In genomic region chr1:161612322-161613141, GRCh38 we compare ENCODE assay signal across 1 cellular context.
TF ChIP-seq lines count a peak whose summit lies in the region.
"Not testable (repeated sequence)": the region's sequence is repeated elsewhere in the genome, so short reads cannot be mapped to it uniquely, and the experiment has no call there.

No MANE protein-coding gene starts in this region.

TF ChIP-seq in K562, 482 proteins besides CTCF, POLR2A, EP300 and RAD21 (continued from another document and continues in another):
- TF ChIP-seq TFAP4 (CRISPR knock-in tag; IDR thresholded peaks at IDR 0.05; ENCODE audit: borderline replicate concordance) (peak; percentile 85), HCFC1 (IDR thresholded peaks at IDR 0.05; ENCODE audit: low read depth, low read length) (peak; percentile 21; the same call in 1 of the 2 replicates), POLR3A (IDR thresholded peaks at IDR 0.05; ENCODE audit: borderline replicate concordance, extremely low read depth, insufficient read depth, insufficient read length) (peak; percentile 85), POLR2H (tag; IDR thresholded peaks at IDR 0.05; ENCODE audit: low read depth) (peak; percentile 100), SMARCA4 (IDR thresholded peaks at IDR 0.05) (peak; percentile 50; the same call in 1 of the 2 replicates), MLLT1 (IDR thresholded peaks at IDR 0.05) (peak; percentile 63 to 70; a peak in 2 of 4 replicates), TRIM24 (IDR thresholded peaks at IDR 0.05) (peak in 1 of 2 experiments; percentile 63; a peak in 2 of 4 replicates), MNT (conservative IDR thresholded peaks at IDR 0.05) (peak; percentile 49 to 53), RFX5 (IDR thresholded peaks at IDR 0.05; ENCODE audit: low read depth, low read length) (0 out of 2 replicates have a peak, but pooled peaks have one; percentile 58), ATF7 (IDR thresholded peaks at IDR 0.05) (peak; percentile 77), POLR2G (IDR thresholded peaks at IDR 0.05; ENCODE audit: low read depth, low read length) (peak; percentile 76), CBX5 (IDR thresholded peaks at IDR 0.05; ENCODE audit: borderline replicate concordance, low read depth) (peak; percentile 38; the same call in 1 of the 2 replicates), HMBOX1 (IDR thresholded peaks at IDR 0.05) (peak; percentile 68), ETV1 (tag; conservative IDR thresholded peaks at IDR 0.05; ENCODE audit: low read depth) (peak; percentile 71; the same call in 1 of the 2 replicates), SMARCE1 (IDR thresholded peaks at IDR 0.05) (peak; percentile 68; the same call in 1 of the 2 replicates), NR2C2 (tag; IDR thresholded peaks at IDR 0.05) (0 out of 2 replicates have a peak, but pooled peaks have one; percentile 32), ZKSCAN1 (IDR thresholded peaks at IDR 0.05; ENCODE audit: low read depth, low read length) (peak; percentile 45; the same call in 1 of the 2 replicates), ZNF511 (CRISPR knock-in tag; IDR thresholded peaks at IDR 0.05) (peak; percentile 27; the same call in 1 of the 2 replicates), CC2D1A (IDR thresholded peaks at IDR 0.05) (peak; percentile 46; the same call in 1 of the 2 replicates), ZNF639 (CRISPR knock-in tag; conservative IDR thresholded peaks at IDR 0.05 in 1 of 2, IDR thresholded peaks at IDR 0.05 in 1 of 2) (peak in 1 of 2 experiments; percentile 38; a peak in 1 of 4 replicates), MTA1 (IDR thresholded peaks at IDR 0.05; ENCODE audit: borderline replicate concordance) (peak; percentile 79; the same call in 1 of the 2 replicates), NRF1 (conservative IDR thresholded peaks at IDR 0.05 in 1 of 2, IDR thresholded peaks at IDR 0.05 in 1 of 2) (peak; percentile 55 to 61), ELF2 (CRISPR knock-in tag; IDR thresholded peaks at IDR 0.05) (0 out of 2 replicates have a peak, but pooled peaks have one; percentile 51), ESRRA (IDR thresholded peaks at IDR 0.05; ENCODE audit: borderline replicate concordance, low read depth) (peak; percentile 66; the same call in 1 of the 2 replicates), E2F8 (IDR thresholded peaks at IDR 0.05; ENCODE audit: low read depth, partially characterized antibody) (peak; percentile 58), LARP7 (IDR thresholded peaks at IDR 0.05) (peak; percentile 26; the same call in 1 of the 2 replicates), BRD9 (IDR thresholded peaks at IDR 0.05; ENCODE audit: low read depth, partially characterized antibody) (peak; percentile 98), TAF9B (IDR thresholded peaks at IDR 0.05; ENCODE audit: partially characterized antibody) (peak; percentile 41), VEZF1 (CRISPR knock-in tag; IDR thresholded peaks at IDR 0.05) (peak; percentile 71; the same call in 1 of the 2 replicates), MAFF (IDR thresholded peaks at IDR 0.05; ENCODE audit: low read length) (peak; percentile 20; the same call in 1 of the 2 replicates), ATF3 (IDR thresholded peaks at IDR 0.05) (peak; percentile 17; the same call in 1 of the 2 replicates), ATF3 (CRISPR knock-in tag; conservative IDR thresholded peaks at IDR 0.05) (0 out of 2 replicates have a peak, but pooled peaks have one; percentile 37), TRIM28 (IDR thresholded peaks at IDR 0.05) (peak; percentile 35; the same call in 1 of the 2 replicates), NUFIP1 (IDR thresholded peaks at IDR 0.05; ENCODE audit: partially characterized antibody) (peak; percentile 80), CBX3 (IDR thresholded peaks at IDR 0.05; ENCODE audit: borderline replicate concordance in 1 of 2, low read length in 2 of 2) (peak in 1 of 2 experiments; percentile 60; a peak in 2 of 3 replicates), PRDM10 (IDR thresholded peaks at IDR 0.05; ENCODE audit: partially characterized antibody) (peak; percentile 26), SMAD4 (CRISPR knock-in tag; conservative IDR thresholded peaks at IDR 0.05) (0 out of 2 replicates have a peak, but pooled peaks have one; percentile 35), PML (IDR thresholded peaks at IDR 0.05; ENCODE audit: low read length) (peak; percentile 38; the same call in 1 of the 2 replicates), MITF (IDR thresholded peaks at IDR 0.05) (0 out of 2 replicates have a peak, but pooled peaks have one; percentile 10), ELF1 (tag; IDR thresholded peaks at IDR 0.05) (peak; percentile 62; the same call in 1 of the 2 replicates), FOXK2 (conservative IDR thresholded peaks at IDR 0.05 in 1 of 2, IDR thresholded peaks at IDR 0.05 in 1 of 2; ENCODE audit: low read depth in 2 of 2) (peak; percentile 79 to 82)
- not testable (repeated sequence) for TF ChIP-seq NR2C2 (CRISPR knock-in tag; IDR thresholded peaks at IDR 0.05)
